In genomic region chr16:14005335-14005734, GRCh38 we compare ENCODE assay signal across 1 cellular context.
TF ChIP-seq lines count a peak whose summit lies in the region.

No MANE protein-coding gene starts in this region.

TF ChIP-seq in H1, 55 proteins besides CTCF, POLR2A, EP300 and RAD21:
- TF ChIP-seq MAX (IDR thresholded peaks at IDR 0.05), result no peak
- TF ChIP-seq KDM1A (IDR thresholded peaks at IDR 0.05; ENCODE audit: borderline replicate concordance, low read length), result peak; percentile 63; the same call in 1 of the 2 replicates
TF ChIP-seq in H1: peak in this region for 1.
